In genomic region chr3:177835917-177836316, GRCh38 we compare ENCODE assay signal across 12 cellular contexts.
DNase-seq lines count a peak whose midpoint lies in the region; ATAC-seq and TF ChIP-seq lines count a peak whose summit lies in the region.
"Had no signal": no experiment of that assay in that cellular context is flagged by ENCODE, and none has a peak within 500 bp of the region (broad histone marks: within the 10 kb centered on the region; RNA-seq: fewer than 3 reads in every experiment).

No MANE protein-coding gene starts in this region.

- H3K27me3 ChIP-seq in A673 (replicated peaks; ENCODE audit: insufficient read depth, low read depth, low read length, poor library complexity) (no peaks in the 10 kb centered on the region), mesendoderm (ENCODE audit: insufficient read depth, low read length, poor library complexity) (no peaks in the 10 kb centered on the region)

- no peak overlapping the region for H3K9ac ChIP-seq in mesendoderm (ENCODE audit: low read length)

- H3K23ac ChIP-seq in mesendoderm (ENCODE audit: low read length), result no peak overlapping the region

- H3K79me1 ChIP-seq in mesendoderm (ENCODE audit: low read length), result no peaks in the 10 kb centered on the region

- H2BK5ac ChIP-seq in mesendoderm (ENCODE audit: low read length), result no peak overlapping the region

- H4K5ac ChIP-seq in mesendoderm (ENCODE audit: low read length), result no peak overlapping the region

- H3K4me1 ChIP-seq in A673 (ENCODE audit: insufficient read depth, low read length, poor library complexity, severe bottlenecking) (peaks cover 37% of the 10 kb centered on the region), mesendoderm (ENCODE audit: control insufficient read depth, low read depth, low read length) (no peaks in the 10 kb centered on the region)

- no peak overlapping the region for H2AK5ac ChIP-seq in mesendoderm (ENCODE audit: low read length)

- CTCF ChIA-PET in A673 (lab: Charles Lee), result no interaction called here

- H4K8ac ChIP-seq in mesendoderm (ENCODE audit: low read depth, low read length), result no peak overlapping the region

- H3K4me3 ChIP-seq in fibroblast of pulmonary artery (replicated peaks; ENCODE audit: low read depth, low read length) (no peak overlapping the region), A673 (ENCODE audit: low read depth, low read length, poor library complexity, severe bottlenecking) (no peak overlapping the region), mesendoderm (ENCODE audit: low read length) (no peak overlapping the region)
- H3K4me3 ChIP-seq: lung had no signal

- peak; percentile 53 for ATAC-seq in SK-N-SH treated with all-trans-retinoic acid at 6 μM for 48 hours
- ATAC-seq: WTC11 had no signal

- intact Hi-C loops in A673 (cut with micrococcal nuclease; ENCODE audit: unreplicated experiment), result no loop called here

- H3K27ac ChIP-seq in A673 (ENCODE audit: low read depth, low read length, poor library complexity, severe bottlenecking) (no peak overlapping the region), mesendoderm (ENCODE audit: low read depth, low read length) (no peak overlapping the region)

- no CpG with 5 or more reads among the region's 1 CpG for WGBS in mesendoderm (ENCODE audit: extremely low coverage, insufficient coverage, low lambda C conversion rate)

- H3K18ac ChIP-seq in mesendoderm (ENCODE audit: low read length), result no peak overlapping the region

- H3K9me3 ChIP-seq in A673 (ENCODE audit: low read depth, low read length, poor library complexity, severe bottlenecking), result no peaks in the 10 kb centered on the region

- no peak overlapping the region for H3K4me2 ChIP-seq in mesendoderm (ENCODE audit: low read length)

- no peak overlapping the region for H3K56ac ChIP-seq in mesendoderm (ENCODE audit: low read length)

- POLR2A ChIA-PET in A673 (lab: Charles Lee; ENCODE audit: low non-redundant PET), result no interaction called here

- H2BK15ac ChIP-seq in mesendoderm (replicated peaks; ENCODE audit: low read depth), result no peak overlapping the region

- no TSS peak for BruUV-seq in A673 (replicated peaks; lab: Mats Ljungman, UMichigan)

- H3K36me3 ChIP-seq in A673 (ENCODE audit: insufficient read depth, low read length, poor library complexity, severe bottlenecking) (no peaks in the 10 kb centered on the region), mesendoderm (ENCODE audit: control insufficient read depth, insufficient read depth, low read length) (no peaks in the 10 kb centered on the region)

- H3K4ac ChIP-seq in mesendoderm (ENCODE audit: low read depth, low read length), result no peak overlapping the region

- no peak overlapping the region for H2BK120ac ChIP-seq in mesendoderm (ENCODE audit: low read depth, low read length)

- no peaks in the 10 kb centered on the region for H3K79me2 ChIP-seq in mesendoderm (ENCODE audit: control insufficient read depth, insufficient read depth, low read length)

- TF ChIP-seq CTCF in fibroblast of pulmonary artery (IDR thresholded peaks at IDR 0.05; ENCODE audit: low read length, missing control alignments) (no peak), A673 (conservative IDR thresholded peaks at IDR 0.05; ENCODE audit: low read depth, low read length) (no peak)

- TF ChIP-seq POLR2A in erythroblast (IDR thresholded peaks at IDR 0.05; ENCODE audit: low read length), result no peak

- peak; percentile 54 for DNase-seq in GM04504 (ENCODE audit: low read depth)
- peak; percentile 87 for DNase-seq in fibroblast of pulmonary artery (ENCODE audit: low read depth)
- peak; percentile 93 for DNase-seq in renal cortical epithelial cell (ENCODE audit: low read depth)
- no peak for DNase-seq in erythroblast (lab: John Stamatoyannopoulos, UW)
- no peak for DNase-seq in A673 (ENCODE audit: low spot score)
- DNase-seq in mesendoderm, result no peak
- DNase-seq in NCI-H2081 treated with DMSO at 0.1 percent for 48 hours (lab: John Stamatoyannopoulos, UW), result no peak
- DNase-seq: NCI-H1048; stimulated activated naive CD4-positive, alpha-beta T cell had no signal

TF ChIP-seq in SK-N-SH treated with all-trans-retinoic acid at 6 μM for 48 hours, 23 proteins besides CTCF, POLR2A, EP300 and RAD21:
- peak; percentile 41; the same call in 1 of the 2 replicates for TF ChIP-seq TOX (CRISPR knock-in tag; IDR thresholded peaks at IDR 0.05; ENCODE audit: borderline replicate concordance)
- TF ChIP-seq ARNTL (CRISPR knock-in tag; IDR thresholded peaks at IDR 0.05; ENCODE audit: borderline replicate concordance, low read depth), result no peak

Comparison
In these comparisons a context has a peak if more than half of its experiments do, and no peak if none do; other contexts are left out.
1. DNase-seq: peak in GM04504 (single experiment), fibroblast of pulmonary artery (single experiment) and renal cortical epithelial cell (single experiment); none in erythroblast (0 of 2), A673 (single experiment), mesendoderm (single experiment) and NCI-H2081 treated with DMSO at 0.1 percent for 48 hours (single experiment).